Comparison of ENCODE assay signal across 10 cellular contexts in the genomic region with DNA sequence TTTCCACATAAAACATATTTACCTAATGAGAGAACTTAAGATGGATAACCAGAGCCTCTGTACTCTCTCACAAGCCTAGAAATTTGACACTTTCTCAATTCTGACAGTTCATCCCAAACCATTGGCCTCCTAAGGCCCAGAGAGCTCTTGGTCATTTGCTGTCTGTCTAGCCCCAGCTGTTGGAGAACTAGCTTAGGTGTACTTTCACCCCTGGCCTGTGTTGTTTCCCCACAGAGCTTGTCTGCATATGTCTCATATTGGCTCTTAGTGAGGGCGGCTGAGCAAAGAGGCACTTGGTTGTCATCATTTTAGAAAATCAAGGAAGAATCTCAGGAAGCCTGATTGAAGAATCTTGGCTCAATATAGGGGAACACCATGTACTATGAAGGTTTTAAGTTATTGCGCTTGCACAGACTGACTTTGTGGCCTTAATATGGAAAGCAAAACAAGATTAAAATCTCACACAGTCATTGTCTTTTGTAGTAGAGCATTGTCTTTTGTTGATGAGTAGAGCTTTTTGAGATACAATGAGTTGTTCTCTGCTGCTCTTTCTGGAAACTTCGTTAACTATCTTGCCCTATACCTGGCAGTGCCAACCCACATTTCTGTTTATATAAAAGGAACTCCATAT.
DNase-seq lines count a peak whose midpoint lies in the region; ATAC-seq and TF ChIP-seq lines count a peak whose summit lies in the region.
"Had no signal": no experiment of that assay in that cellular context is flagged by ENCODE, and none has a peak within 500 bp of the region (broad histone marks: within the 10 kb centered on the region; RNA-seq: fewer than 3 reads in every experiment).

No MANE protein-coding gene starts in this region.

- no peaks in the 10 kb centered on the region for H3K9me3 ChIP-seq in body of pancreas

- TF ChIP-seq POLR2A in body of pancreas (IDR thresholded peaks at IDR 0.05) = no peak

- H3K4me3 ChIP-seq in body of pancreas (no peak overlapping the region), skin epidermis (no peak overlapping the region)

- ATAC-seq in body of pancreas (peak; percentile 24), GM18502 (IDR thresholded peaks at IDR 0.05; ENCODE audit: poor library complexity, unreplicated experiment) (no peak)

- H3K27ac ChIP-seq in body of pancreas = peak overlapping the region; percentile 3 to 88 (median 80)
- H3K27ac ChIP-seq in layer of hippocampus (ENCODE audit: low read depth, low read length) = peak overlapping the region; percentile 60
- H3K27ac ChIP-seq in skin epidermis = peak overlapping the region in 19 of 21 experiments; percentile 5 to 90 (median 67)

- no peak for TF ChIP-seq CTCF in body of pancreas (IDR thresholded peaks at IDR 0.05)
- no peak for TF ChIP-seq CTCF in GM13977 (IDR thresholded peaks at IDR 0.05; ENCODE audit: extremely low read depth, insufficient read depth, missing control alignments)

- no peaks in the 10 kb centered on the region for H3K36me3 ChIP-seq in body of pancreas (replicated peaks in 1 of 2; ENCODE audit: insufficient read depth in 1 of 2, low read depth in 2 of 2)

- H3K27me3 ChIP-seq in body of pancreas = no peaks in the 10 kb centered on the region
- no peaks in the 10 kb centered on the region for H3K27me3 ChIP-seq in layer of hippocampus (ENCODE audit: control insufficient read depth, insufficient read depth, low read length)

- in situ Hi-C loops in GM13977 (cut with MboI; ENCODE audit: low pct_unique_long_range_greater_than_20kb, low sequenced_read_pairs, unreplicated experiment) = no loop called here

- intact Hi-C loops in body of pancreas (cut with DNase I) = no loop called here

- 59 to 63% methylated on average over 3 of the region's 3 CpGs for WGBS in body of pancreas, 2 donors

- peaks cover 74% of the 10 kb centered on the region for H3K4me1 ChIP-seq in body of pancreas

- DNase-seq in HT1080 (ENCODE audit: low read depth) = peak; percentile 8
- DNase-seq in body of pancreas = peak; percentile 22 to 57 (median 40)
- no peak for DNase-seq in NCI-H774 (lab: John Stamatoyannopoulos, UW)
- DNase-seq in GM13977 (ENCODE audit: low spot score) = no peak
- no peak for DNase-seq in effector CD8-positive, alpha-beta T cell (lab: John Stamatoyannopoulos, UW)
- DNase-seq: activated naive CD4-positive, alpha-beta T cell treated with anti-CD3 and anti-CD28 coated beads for 36 hours; T1000 had no signal

Comparison
In these comparisons a context has a peak if more than half of its experiments do, and no peak if none do; other contexts are left out.
1. DNase-seq: peak in HT1080 (single experiment) and body of pancreas (4 of 4); none in NCI-H774 (single experiment), GM13977 (single experiment) and effector CD8-positive, alpha-beta T cell (single experiment).
2. Peak in every context shown above with its lines, with median percentiles within 50 percentile points of each other: H3K27ac ChIP-seq.